Comparison of ENCODE assay signal across 27 cellular contexts in the genomic region with DNA sequence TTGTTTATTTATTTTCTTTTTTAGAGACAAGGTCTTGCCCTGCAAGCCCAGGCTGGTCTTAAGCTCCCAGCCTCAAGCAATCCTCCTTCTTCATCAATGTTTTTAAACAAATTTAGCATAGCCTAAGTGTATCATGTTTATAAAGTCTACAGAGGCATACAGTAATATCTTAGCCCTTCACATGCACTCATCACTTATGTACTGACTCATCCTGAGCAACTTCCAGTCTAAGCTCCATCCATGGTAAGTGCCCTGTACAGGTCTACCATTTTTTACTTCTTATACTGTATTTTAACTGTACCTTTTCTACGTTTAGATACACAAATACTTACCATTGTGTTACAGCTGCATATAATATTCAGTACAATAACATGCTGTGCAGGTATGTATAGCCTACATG.
A peak's percentile ranks its signal among the peaks of the same experiment; 100 is the strongest.
DNase-seq lines count a peak whose midpoint lies in the region; ATAC-seq, FAIRE-seq and TF ChIP-seq lines count a peak whose summit lies in the region.
"Had no signal": no experiment of that assay in that cellular context is flagged by ENCODE, and none has a peak within 500 bp of the region (broad histone marks: within the 10 kb centered on the region; RNA-seq: fewer than 3 reads in every experiment).

No MANE protein-coding gene starts in this region.

- ATAC-seq in foreskin keratinocyte: peak; percentile 46
- ATAC-seq: A549, GM12878 had no signal

- CTCF ChIA-PET in activated CD4-positive, alpha-beta memory T cell treated with anti-CD3 and anti-CD28 coated beads, Interleukin-2, amount 10 ng/mL, durations not matched to agents 7 days and 5 days (lab: Charles Lee): no interaction called here

- H3K9me3 Mint-ChIP-seq in activated CD4-positive, alpha-beta memory T cell treated with anti-CD3 and anti-CD28 coated beads, Interleukin-2, amount 10 ng/mL, durations not matched to agents 7 days and 5 days: no peaks in the 10 kb centered on the region
- H3K9me3 Mint-ChIP-seq: CD4-positive, alpha-beta T cell; CD8-positive, alpha-beta memory T cell had no signal

- intact Hi-C loops in head of caudate nucleus (cut with DNase I): no loop called here

- H3K4me2 ChIP-seq in GM23248 (ENCODE audit: unreplicated experiment): no peak overlapping the region
- H3K4me2 ChIP-seq: A549; BLaER1 treated with 17β-estradiol and CSF1 and Interleukin-3, amounts not matched to agents 10 nM and 100 nM had no signal

- no peak overlapping the region for H3K27ac ChIP-seq in GM23248
- no peak overlapping the region for H3K27ac ChIP-seq in foreskin keratinocyte
- H3K27ac ChIP-seq: A549; BLaER1 treated with 17β-estradiol and CSF1 and Interleukin-3, amounts not matched to agents 10 nM and 100 nM had no signal

- H3K4me1 ChIP-seq in GM23248 (ENCODE audit: insufficient read depth) (no peaks in the 10 kb centered on the region), foreskin keratinocyte (peaks cover 2% of the 10 kb centered on the region)
- H3K4me1 ChIP-seq: A549, BE2C had no signal

- H3K27ac Mint-ChIP-seq in activated CD4-positive, alpha-beta memory T cell treated with anti-CD3 and anti-CD28 coated beads, Interleukin-2, amount 10 ng/mL, durations not matched to agents 7 days and 5 days: no peak overlapping the region
- H3K27ac Mint-ChIP-seq: CD14-positive monocyte; CD4-positive, alpha-beta T cell; CD8-positive, alpha-beta memory T cell; HFFc6 had no signal

- no peaks in the 10 kb centered on the region; the same call in 1 of the 2 replicates for H4K20me1 ChIP-seq in GM23248 (ENCODE audit: insufficient read depth)
- H4K20me1 ChIP-seq: BLaER1 treated with 17β-estradiol and CSF1 and Interleukin-3, amounts not matched to agents 10 nM and 100 nM had no signal

- FAIRE-seq in bronchial epithelial cell (lab: Jason Lieb, UNC): no peak
- FAIRE-seq: A549, D721Med, GM12878, H54 had no signal

- H3K27me3 ChIP-seq in GM23248 (replicated peaks; ENCODE audit: insufficient read depth) (no peaks in the 10 kb centered on the region), bronchial epithelial cell (ENCODE audit: control insufficient read depth, insufficient read depth, low read length) (no peaks in the 10 kb centered on the region), foreskin keratinocyte (no peaks in the 10 kb centered on the region), MG63 (no peaks in the 10 kb centered on the region)
- H3K27me3 ChIP-seq: BE2C; BLaER1 treated with 17β-estradiol and CSF1 and Interleukin-3, amounts not matched to agents 10 nM and 100 nM had no signal

- H3K79me2 ChIP-seq in GM23248 (ENCODE audit: insufficient read depth): no peaks in the 10 kb centered on the region

- in situ Hi-C loops in GM23248 (cut with MboI): no loop called here

- H3K36me3 Mint-ChIP-seq in activated CD4-positive, alpha-beta memory T cell treated with anti-CD3 and anti-CD28 coated beads, Interleukin-2, amount 10 ng/mL, durations not matched to agents 7 days and 5 days (ENCODE audit: low read depth): no peaks in the 10 kb centered on the region
- H3K36me3 Mint-ChIP-seq: CD14-positive monocyte had no signal

- H3K4me1 Mint-ChIP-seq in activated CD4-positive, alpha-beta memory T cell treated with anti-CD3 and anti-CD28 coated beads, Interleukin-2, amount 10 ng/mL, durations not matched to agents 7 days and 5 days: no peaks in the 10 kb centered on the region
- H3K4me1 Mint-ChIP-seq: CD8-positive, alpha-beta memory T cell had no signal

- H3F3A ChIP-seq in GM23248 (ENCODE audit: insufficient read depth): no peaks in the 10 kb centered on the region

- DNase-seq in GM23248 (peak; percentile 5), M059J (ENCODE audit: low read depth) (peak; percentile 1), bronchial epithelial cell (ENCODE audit: low read depth) (peak; percentile 20), foreskin keratinocyte (no peak), MG63 (no peak), head of caudate nucleus (no peak), SHP77 treated with DMSO at 0.1 percent for 48 hours (lab: John Stamatoyannopoulos, UW) (no peak)
- no peak for DNase-seq in activated CD4-positive, alpha-beta memory T cell treated with anti-CD3 and anti-CD28 coated beads, Interleukin-2, amount 10 ng/mL, durations not matched to agents 7 days and 5 days
- DNase-seq: 8988T; ACHN; AML-193; BE2C; CD4-positive, alpha-beta T cell; CD8-positive, alpha-beta memory T cell; DMS 273 treated with DMSO at 0.1 percent for 48 hours; DMS79; EL; GDM1; GOT3; HFFc6 had no signal

- no peak overlapping the region for H3K9ac ChIP-seq in GM23248
- H3K9ac ChIP-seq: BLaER1 treated with 17β-estradiol and CSF1 and Interleukin-3, amounts not matched to agents 10 nM and 100 nM had no signal

- WGBS in GM23248 (ENCODE audit: low coverage in 1 of 2, low lambda C conversion rate in 2 of 2, missing lambda C conversion rate in 2 of 2), 2 experiments: 23 to 24% methylated on average over 1 of the region's 1 CpG

- H3K9me2 ChIP-seq in GM23248 (ENCODE audit: insufficient read depth): no peaks in the 10 kb centered on the region

- H3K4me3 ChIP-seq in GM23248 (no peak overlapping the region), bronchial epithelial cell (ENCODE audit: low read depth, low read length) (no peak overlapping the region), MG63 (no peak overlapping the region)
- H3K4me3 ChIP-seq: A549; BLaER1 treated with 17β-estradiol and CSF1 and Interleukin-3, amounts not matched to agents 10 nM and 100 nM; GM12878; HAP-1 had no signal

- no peak overlapping the region for H2AFZ ChIP-seq in GM23248

- TF ChIP-seq CTCF in bronchial epithelial cell (IDR thresholded peaks at IDR 0.05; ENCODE audit: insufficient read depth, low read length, severe bottlenecking) (no peak), foreskin keratinocyte (conservative IDR thresholded peaks at IDR 0.05) (no peak)

- H3K9me3 ChIP-seq in GM23248 (ENCODE audit: low read depth) (no peaks in the 10 kb centered on the region), MG63 (no peaks in the 10 kb centered on the region)
- H3K9me3 ChIP-seq: A549; BE2C; BLaER1 treated with 17β-estradiol and CSF1 and Interleukin-3, amounts not matched to agents 10 nM and 100 nM; HAP-1 had no signal

- no peak overlapping the region for H3K4me3 Mint-ChIP-seq in activated CD4-positive, alpha-beta memory T cell treated with anti-CD3 and anti-CD28 coated beads, Interleukin-2, amount 10 ng/mL, durations not matched to agents 7 days and 5 days
- H3K4me3 Mint-ChIP-seq: CD14-positive monocyte; CD4-positive, alpha-beta T cell; CD8-positive, alpha-beta memory T cell; HFFc6 had no signal

- POLR2A ChIA-PET in activated CD4-positive, alpha-beta memory T cell treated with anti-CD3 and anti-CD28 coated beads, Interleukin-2, amount 10 ng/mL, durations not matched to agents 7 days and 5 days (lab: Charles Lee): no interaction called here

- no peaks in the 10 kb centered on the region for H3K36me3 ChIP-seq in GM23248 (ENCODE audit: low read depth)
- H3K36me3 ChIP-seq in bronchial epithelial cell (ENCODE audit: control insufficient read depth, insufficient read depth, low read length): no peaks in the 10 kb centered on the region
- H3K36me3 ChIP-seq in MG63: no peaks in the 10 kb centered on the region
- H3K36me3 ChIP-seq: BE2C; BLaER1 treated with 17β-estradiol and CSF1 and Interleukin-3, amounts not matched to agents 10 nM and 100 nM; HAP-1 had no signal

- no peaks in the 10 kb centered on the region for H3K27me3 Mint-ChIP-seq in activated CD4-positive, alpha-beta memory T cell treated with anti-CD3 and anti-CD28 coated beads, Interleukin-2, amount 10 ng/mL, durations not matched to agents 7 days and 5 days
- H3K27me3 Mint-ChIP-seq: CD4-positive, alpha-beta T cell had no signal

Comparison
In these comparisons a context has a peak if more than half of its experiments do, and no peak if none do; other contexts are left out.
1. DNase-seq: peak in GM23248 (single experiment), M059J (single experiment) and bronchial epithelial cell (single experiment); none in foreskin keratinocyte (0 of 2), MG63 (single experiment), head of caudate nucleus (0 of 42), SHP77 treated with DMSO at 0.1 percent for 48 hours (single experiment) and activated CD4-positive, alpha-beta memory T cell treated with anti-CD3 and anti-CD28 coated beads, Interleukin-2, amount 10 ng/mL, durations not matched to agents 7 days and 5 days (single experiment).